ENCODE assay signal across 21 cellular contexts in the genomic region with DNA sequence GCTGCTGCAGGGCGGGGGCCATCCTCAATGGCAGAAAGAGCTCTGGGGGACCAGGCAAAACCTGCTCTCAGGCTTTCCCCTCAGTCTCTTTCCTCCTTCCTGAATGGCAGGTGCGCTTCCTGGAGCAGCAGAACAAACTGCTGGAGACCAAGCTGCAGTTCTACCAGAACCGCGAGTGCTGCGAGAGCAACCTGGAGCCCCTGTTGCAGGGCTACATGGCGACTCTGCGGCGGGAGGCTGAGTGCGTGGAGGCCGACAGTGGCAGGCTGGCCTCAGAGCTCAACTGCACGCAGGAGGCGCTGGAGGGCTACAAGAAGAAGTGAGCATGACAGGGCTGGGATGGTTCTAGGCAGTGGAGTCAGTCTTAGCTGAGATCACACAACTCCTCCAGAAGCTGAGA. TPM values are rescaled to one million over a fixed set of nuclear protein-coding genes. Genes with fewer than 3 reads are reported as not detected.
"Had no signal": no experiment of that assay in that cellular context is flagged by ENCODE, and none has a peak within 500 bp of the region (broad histone marks: within the 10 kb centered on the region; RNA-seq: fewer than 3 reads in every experiment).

No MANE protein-coding gene starts in this region.

- ATAC-seq: esophagus mucosa; heart right ventricle; naive thymus-derived CD4-positive, alpha-beta T cell had no signal

- H3K9me3 Mint-ChIP-seq: neural crest cell, type B pancreatic cell had no signal

- H3K4me3 Mint-ChIP-seq: naive thymus-derived CD4-positive, alpha-beta T cell; neural crest cell had no signal

- H3K27ac ChIP-seq: heart right ventricle had no signal

- H3K36me3 Mint-ChIP-seq: naive thymus-derived CD4-positive, alpha-beta T cell; type B pancreatic cell had no signal

- H3K27ac Mint-ChIP-seq: naive thymus-derived CD4-positive, alpha-beta T cell; type B pancreatic cell had no signal

- H3K4me3 ChIP-seq: heart right ventricle had no signal

- H3K36me3 ChIP-seq: heart right ventricle had no signal

- DNase-seq: cortex of kidney; effector memory CD4-positive, alpha-beta T cell; heart right ventricle; hypothalamus; kidney glomerular epithelial cell; naive thymus-derived CD4-positive, alpha-beta T cell; posterior cingulate gyrus; small intestine; stimulated activated CD4-positive, alpha-beta T cell treated with anti-CD3 and anti-CD28 coated beads, Interleukin-2, amount 100 ng/mL, for 48 hours; stimulated activated naive CD4-positive, alpha-beta T cell treated with Interleukin-2 at 50 U/mL for 16 hours had no signal

- H3K4me1 Mint-ChIP-seq: neural crest cell had no signal

RNA-seq across cellular contexts. Expression of a gene that starts 22.9 kb away (rescaled TPM):
- total RNA-seq: chondrocyte; esophagus mucosa; fibroblast of lung; frontal cortex; glomerular endothelial cell; heart right ventricle; liver; lung microvascular endothelial cell; naive thymus-derived CD4-positive, alpha-beta T cell; neural crest cell; osteocyte; pulmonary artery endothelial cell had no signal

RNA-seq across cellular contexts. Expression of a gene that starts 23.2 kb away (rescaled TPM):
- total RNA-seq: chondrocyte; esophagus mucosa; fibroblast of lung; frontal cortex; glomerular endothelial cell; heart right ventricle; liver; lung microvascular endothelial cell; naive thymus-derived CD4-positive, alpha-beta T cell; neural crest cell; osteocyte had no signal

RNA-seq across cellular contexts. Expression of a gene that starts 41.3 kb away (rescaled TPM):
- total RNA-seq: chondrocyte; esophagus mucosa; fibroblast of lung; frontal cortex; glomerular endothelial cell; heart right ventricle; liver; lung microvascular endothelial cell; naive thymus-derived CD4-positive, alpha-beta T cell; neural crest cell; osteocyte; pulmonary artery endothelial cell had no signal

RNA-seq across cellular contexts. Expression of a gene that starts 52.8 kb away (rescaled TPM):
- total RNA-seq: esophagus mucosa, fibroblast of lung, frontal cortex, glomerular endothelial cell, heart right ventricle, liver, lung microvascular endothelial cell, neural crest cell, pulmonary artery endothelial cell had no signal
